Comparison of ENCODE assay signal across 8 cellular contexts in the genomic region with DNA sequence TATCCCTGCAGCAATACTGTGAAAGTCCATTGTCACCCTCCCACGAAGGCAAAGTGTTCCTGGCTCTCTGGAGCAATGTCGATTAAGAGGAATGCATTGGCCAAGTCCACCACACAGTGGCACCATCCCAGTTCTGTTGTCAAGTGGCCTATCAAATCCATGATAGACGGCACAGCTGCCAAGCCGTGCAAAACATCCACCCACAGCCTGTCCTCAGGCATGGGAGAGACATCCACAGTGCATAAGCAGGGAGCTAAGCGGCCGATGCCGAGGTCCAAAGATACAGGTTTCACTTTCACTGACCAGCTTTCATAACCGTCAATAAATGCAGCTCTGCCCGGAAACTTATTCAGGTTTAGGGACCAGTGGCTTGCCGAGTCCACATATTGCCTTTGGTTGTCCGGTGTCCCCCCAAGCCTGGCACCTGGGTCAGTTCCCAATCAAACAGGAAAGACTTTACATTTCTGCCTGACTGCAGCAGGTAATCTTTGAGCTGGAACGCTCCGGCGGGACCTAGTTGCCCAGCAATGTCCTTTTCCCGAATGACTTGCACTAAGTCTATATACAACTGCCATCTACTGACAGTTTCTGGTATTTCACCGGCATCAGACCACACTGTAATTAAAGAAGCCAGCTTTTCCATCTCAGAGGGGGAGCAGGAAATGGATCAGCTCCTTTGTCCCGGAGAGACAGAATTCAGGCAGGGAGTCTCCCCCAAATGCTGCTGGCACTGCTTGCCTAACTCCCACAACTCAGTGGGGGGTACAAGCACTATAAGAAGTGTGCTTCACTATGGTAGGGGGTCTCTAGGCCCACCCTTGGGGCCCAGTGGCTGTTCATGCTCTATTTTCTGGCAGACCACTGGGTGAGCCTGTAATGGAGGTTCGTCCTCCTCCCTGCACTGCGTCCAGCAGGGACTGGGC. TPM values are rescaled to one million over a fixed set of nuclear protein-coding genes. Genes with fewer than 3 reads are reported as not detected.
A peak's percentile ranks its signal among the peaks of the same experiment; 100 is the strongest.
DNase-seq lines count a peak whose midpoint lies in the region; TF ChIP-seq lines count a peak whose summit lies in the region.

No MANE protein-coding gene starts in this region.

- H3K27ac ChIP-seq in H9 (ENCODE audit: insufficient read length, low read depth, low read length) (no peak overlapping the region), ovary (peak overlapping the region; percentile 26 to 75), vagina (peak overlapping the region; percentile 89)

- peak overlapping the region; percentile 11 for H4K91ac ChIP-seq in H9 (ENCODE audit: insufficient read length, low read depth, low read length)

- no peak overlapping the region for H2AK5ac ChIP-seq in H9 (ENCODE audit: insufficient read length, low read length)

- intact Hi-C loops in cardiac septum (cut with DNase I) (loop anchor here (5.0 to 10.0 kb wide), 3 partner anchors 104 to 224 kb away; a partner anchor contains a TSS), ovary (cut with DNase I) (loop anchor here (5.0 to 10.0 kb wide), 5 partner anchors 91 to 461 kb away; a partner anchor contains a TSS), vagina (cut with DNase I) (loop anchor here (10.0 kb wide), 1 partner anchor 231 kb away; a partner anchor contains a TSS)

- no peak overlapping the region for H2BK5ac ChIP-seq in H9 (ENCODE audit: insufficient read length, low read length)

- H3K9me3 ChIP-seq in H9 (ENCODE audit: control insufficient read depth, low read depth, low read length) (no peaks in the 10 kb centered on the region), ovary (no peaks in the 10 kb centered on the region), vagina (no peaks in the 10 kb centered on the region)

- peak overlapping the region; percentile 62 to 77 for H3K4me3 Mint-ChIP-seq in H9

- H3K23ac ChIP-seq in H9 (ENCODE audit: insufficient read length, low read depth, low read length), result no peak overlapping the region

- H3K27me3 ChIP-seq in H9 (ENCODE audit: insufficient read depth, low read length) (no peaks in the 10 kb centered on the region), ovary (no peaks in the 10 kb centered on the region), vagina (no peaks in the 10 kb centered on the region)

- peak overlapping the region; percentile 55 for H3K4me2 ChIP-seq in H9 (ENCODE audit: insufficient read depth, insufficient read length, low read length)

- no peak overlapping the region for H4K5ac ChIP-seq in H9 (ENCODE audit: insufficient read length, low read depth, low read length)

- peaks cover 4% of the 10 kb centered on the region; the same call in 1 of the 2 replicates for H3K4me1 ChIP-seq in H9 (ENCODE audit: insufficient read depth, low read length)
- H3K4me1 ChIP-seq in ovary (ENCODE audit: insufficient read depth), result peaks cover 4% of the 10 kb centered on the region
- peaks cover 40% of the 10 kb centered on the region for H3K4me1 ChIP-seq in vagina

- WGBS in H9 (ENCODE audit: extremely low coverage, insufficient read length, low lambda C conversion rate), result no CpG with 5 or more reads among the region's 19 CpGs
- WGBS in ovary, 3 donors, result 0 to 1% (median 1%) methylated on average over 19 of the region's 19 CpGs

- H2BK15ac ChIP-seq in H9 (ENCODE audit: low read depth, low read length), result no peak overlapping the region

- H3K79me2 ChIP-seq in H9 (ENCODE audit: insufficient read depth, low read length), result peaks cover 2% of the 10 kb centered on the region; the same call in 1 of the 2 replicates

- H3K4me1 Mint-ChIP-seq in H9, result peaks cover 19% of the 10 kb centered on the region in 2 experiments

- H3K56ac ChIP-seq in H9 (ENCODE audit: insufficient read length, low read depth, low read length), result no peak overlapping the region

- peak overlapping the region; percentile 47 for H3K9ac ChIP-seq in H9 (ENCODE audit: extremely low read depth, insufficient read length, low read length)

- peak overlapping the region; percentile 56 for H3K4me3 ChIP-seq in ovary
- peak overlapping the region; percentile 61 to 64 for H3K4me3 ChIP-seq in vagina

- no peak overlapping the region for H3K4ac ChIP-seq in H9 (ENCODE audit: low read depth, low read length)

- TF ChIP-seq POLR2A in ovary (IDR thresholded peaks at IDR 0.05) (no peak), vagina (IDR thresholded peaks at IDR 0.05) (no peak)

- no peak overlapping the region for H3T11ph ChIP-seq in H9 (ENCODE audit: low read length)

- TF ChIP-seq CTCF in H9 (conservative IDR thresholded peaks at IDR 0.05) (peak; percentile 77), ovary (IDR thresholded peaks at IDR 0.05) (peak; percentile 73 to 82 (median 80)), vagina (IDR thresholded peaks at IDR 0.05) (peak; percentile 59 to 89 (median 69))

- DNase-seq in DMS79 treated with DMSO at 0.1 percent for 48 hours (lab: John Stamatoyannopoulos, UW), result peak; percentile 92
- DNase-seq in H9, result peak; percentile 84
- DNase-seq in NCI-H1417 (lab: John Stamatoyannopoulos, UW), result peak; percentile 74 to 91 (median 86)
- peak; percentile 84 for DNase-seq in SW480 (ENCODE audit: low spot score)
- peak; percentile 80 for DNase-seq in amniotic stem cell (lab: John Stamatoyannopoulos, UW)
- DNase-seq in cardiac septum (ENCODE audit: low spot score), result peak; percentile 89
- peak; percentile 70 to 80 (median 72) for DNase-seq in ovary
- DNase-seq in vagina (ENCODE audit: extremely low spot score in 2 of 2), result no peak

- H3K36me3 ChIP-seq in ovary, result no peaks in the 10 kb centered on the region
- H3K36me3 ChIP-seq in vagina, result no peaks in the 10 kb centered on the region

- peaks cover 2% of the 10 kb centered on the region for H4K20me1 ChIP-seq in H9 (ENCODE audit: control insufficient read depth, insufficient read depth, insufficient read length)

- H3K23me2 ChIP-seq in H9 (ENCODE audit: insufficient read length, low read depth, low read length, poor library complexity, severe bottlenecking), result peaks cover 3% of the 10 kb centered on the region

- peak overlapping the region; percentile 43 for H3K18ac ChIP-seq in H9 (ENCODE audit: insufficient read length, low read depth, low read length)

- H4K8ac ChIP-seq in H9 (replicated peaks; ENCODE audit: insufficient read length, low read depth, low read length), result no peak overlapping the region

- peaks cover 2% of the 10 kb centered on the region for H3K79me1 ChIP-seq in H9 (ENCODE audit: insufficient read depth, low read depth, low read length, poor library complexity, severe bottlenecking)

- no peak overlapping the region for H2AFZ ChIP-seq in H9 (ENCODE audit: low read length)

- peaks cover 7 to 8% of the 10 kb centered on the region in 2 experiments for H3K9me3 Mint-ChIP-seq in H9

- H3K14ac ChIP-seq in H9 (ENCODE audit: insufficient read depth, low read length), result no peak overlapping the region; the same call in 1 of the 2 replicates

- H2BK12ac ChIP-seq in H9 (ENCODE audit: insufficient read length, low read depth, low read length), result no peak overlapping the region

- no peaks in the 10 kb centered on the region for H3K27me3 Mint-ChIP-seq in H9 (ENCODE audit: low read depth)

- no peak overlapping the region for H2BK20ac ChIP-seq in H9 (ENCODE audit: low read depth, low read length, poor library complexity, severe bottlenecking)

- H3K36me3 Mint-ChIP-seq in H9 (ENCODE audit: insufficient read depth in 1 of 3, low read depth in 3 of 3), result peaks cover 18 to 31% (median 28%) of the 10 kb centered on the region in 3 experiments

- peak overlapping the region in 2 of 3 experiments; percentile 91 to 95; a peak in 4 of 7 replicates for H3K27ac Mint-ChIP-seq in H9

- TF ChIP-seq EP300 in ovary (IDR thresholded peaks at IDR 0.05), result no peak

- no peak overlapping the region for H2BK120ac ChIP-seq in H9 (ENCODE audit: low read depth, low read length, poor library complexity, severe bottlenecking)

RNA-seq across cellular contexts. Expression of a gene that starts 6.3 kb away (rescaled TPM):
- total RNA-seq in H9 (2021), result 7.3 and 8.7 TPM in 2 replicates
- total RNA-seq in cardiac septum, result 5.3 TPM
- total RNA-seq in ovary, result 1 to 10 TPM; 2.6 to 8.2 (median 7.2) TPM
- polyA plus RNA-seq in ovary, result 1 to 10 TPM; 2.0 to 5.0 TPM
- total RNA-seq in vagina, result 2.9 TPM

RNA-seq across cellular contexts. Expression of a gene that starts 20.1 kb away (rescaled TPM):
- total RNA-seq in H9 (2021) (3.6 and 7.1 TPM in 2 replicates), cardiac septum (7.1 TPM), ovary (10 to 100 TPM; 14.1 to 40.1 (median 21.9) TPM), vagina (11.3 TPM)
- polyA plus RNA-seq in ovary, result 10 to 100 TPM; 12.1 to 20.8 TPM

RNA-seq across cellular contexts. Expression of a gene that starts 43.5 kb away (rescaled TPM):
- 12.6 and 12.7 TPM in 2 replicates for total RNA-seq in H9 (2021)
- total RNA-seq in cardiac septum, result 3.1 TPM
- total RNA-seq in ovary, result 10 to 100 TPM in 2 of 7 donors, 1 to 10 TPM in 5; 3.0 to 11.4 (median 7.4) TPM
- 1 to 10 TPM; 4.4 to 5.4 TPM for polyA plus RNA-seq in ovary
- total RNA-seq in vagina, result 5.9 TPM

Comparison
In these comparisons a context has a peak if more than half of its experiments do, and no peak if none do; other contexts are left out.
1. DNase-seq: peak in DMS79 treated with DMSO at 0.1 percent for 48 hours (single experiment), H9 (single experiment), NCI-H1417 (3 of 3), SW480 (single experiment), amniotic stem cell (single experiment), cardiac septum (single experiment) and ovary (5 of 5); none in vagina (0 of 2).
2. Peak in every context shown above with its lines, with median percentiles within 50 percentile points of each other: CTCF ChIP-seq.